ENCODE assay signal across 23 cellular contexts in the genomic region with DNA sequence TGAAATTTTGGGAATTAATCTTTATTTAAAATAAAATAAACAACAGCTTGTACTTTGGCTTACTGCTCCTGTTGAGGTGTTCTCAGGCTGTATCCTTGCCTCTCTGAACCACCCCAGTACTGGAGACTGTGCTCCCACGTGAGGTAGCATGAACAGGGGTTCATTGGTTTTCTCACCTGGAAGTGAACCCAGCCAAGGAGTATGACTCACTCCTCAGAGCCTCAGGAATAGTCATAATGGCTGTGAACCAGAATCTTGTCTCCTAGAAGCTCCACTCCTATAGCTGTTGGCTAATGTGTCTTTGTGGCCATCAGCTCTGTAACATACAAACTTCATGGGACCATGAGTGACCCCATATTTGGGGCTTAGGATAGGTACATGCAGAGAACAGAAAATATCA.
A peak's percentile ranks its signal among the peaks of the same experiment; 100 is the strongest.
DNase-seq lines count a peak whose midpoint lies in the region; ATAC-seq, FAIRE-seq and TF ChIP-seq lines count a peak whose summit lies in the region.
"Had no signal": no experiment of that assay in that cellular context is flagged by ENCODE, and none has a peak within 500 bp of the region (broad histone marks: within the 10 kb centered on the region; RNA-seq: fewer than 3 reads in every experiment).

No MANE protein-coding gene starts in this region.

- H3K9me3 ChIP-seq in A549: no peaks in the 10 kb centered on the region
- H3K9me3 ChIP-seq: BE2C had no signal

- 5% methylated on average over 1 of the region's 1 CpG for WGBS in A549 (ENCODE audit: missing lambda C conversion rate)

- no peak overlapping the region for H3K4me2 ChIP-seq in A549

- no peak overlapping the region for H3K27ac ChIP-seq in A549
- no peak overlapping the region for H3K27ac ChIP-seq in RWPE1

- FAIRE-seq in A549 (lab: Jason Lieb, UNC) (no peak), bronchial epithelial cell (lab: Jason Lieb, UNC) (no peak), RCC 7860 (lab: Jason Lieb, UNC) (no peak)
- FAIRE-seq: GM12878, GM19239, HTR-8/SVneo had no signal

- TF ChIP-seq RAD21 in A549 (conservative IDR thresholded peaks at IDR 0.05 in 1 of 2, IDR thresholded peaks at IDR 0.05 in 1 of 2): no peak

- TF ChIP-seq EP300 in A549 (IDR thresholded peaks at IDR 0.05): no peak

- CTCF ChIA-PET in A549 (lab: Yijun Ruan, JAX): interaction anchor here (1.1 kb wide), 1 partner anchor 444 kb away, joined by 4 read pairs; no protein-coding TSS in a partner anchor
- CTCF ChIA-PET in RWPE1 (lab: Yijun Ruan, JAX): no interaction called here

- POLR2A ChIA-PET in A549 (lab: Yijun Ruan, JAX): no interaction called here
- POLR2A ChIA-PET in RWPE1 (lab: Yijun Ruan, JAX; ENCODE audit: low non-redundant PET): no interaction called here

- no peak for TF ChIP-seq POLR2A in A549 (IDR thresholded peaks at IDR 0.05; ENCODE audit: low read length)

- H3K4me1 ChIP-seq in A549: no peaks in the 10 kb centered on the region
- H3K4me1 ChIP-seq: BE2C had no signal

- TF ChIP-seq CTCF in A549 (IDR thresholded peaks at IDR 0.05) (no peak), RWPE1 (conservative IDR thresholded peaks at IDR 0.05; ENCODE audit: low read depth) (no peak), bronchial epithelial cell (IDR thresholded peaks at IDR 0.05; ENCODE audit: insufficient read depth, low read length, severe bottlenecking) (no peak), foreskin fibroblast (IDR thresholded peaks at IDR 0.05; ENCODE audit: low read depth, low read length) (no peak)

- no peak overlapping the region for H3K4me3 ChIP-seq in A549
- H3K4me3 ChIP-seq in bronchial epithelial cell (ENCODE audit: low read depth, low read length): no peak overlapping the region
- no peak overlapping the region for H3K4me3 ChIP-seq in foreskin fibroblast (ENCODE audit: low read depth in 1 of 2, low read length in 2 of 2)
- H3K4me3 ChIP-seq: GM12878 had no signal

- no peaks in the 10 kb centered on the region for H3K27me3 ChIP-seq in bronchial epithelial cell (ENCODE audit: control insufficient read depth, insufficient read depth, low read length)
- H3K27me3 ChIP-seq: BE2C had no signal

- H3K36me3 ChIP-seq in bronchial epithelial cell (ENCODE audit: control insufficient read depth, insufficient read depth, low read length): no peaks in the 10 kb centered on the region
- H3K36me3 ChIP-seq: BE2C had no signal

- no peak for DNase-seq in A549 (ENCODE audit: low read depth in 1 of 2, low spot score in 1 of 2)
- DNase-seq in RWPE1 (ENCODE audit: low spot score): peak; percentile 7
- DNase-seq in bronchial epithelial cell (ENCODE audit: low read depth): peak; percentile 15
- DNase-seq in kidney tubule cell (ENCODE audit: low spot score): peak; percentile 15
- DNase-seq in RCC 7860 (ENCODE audit: low spot score): no peak
- no peak for DNase-seq in NCI-H2196 (lab: John Stamatoyannopoulos, UW; ENCODE audit: unreplicated experiment)
- DNase-seq in foreskin fibroblast: no peak
- DNase-seq: ACHN; BE2C; C1 segment of cervical spinal cord; CD4-positive, CD25-positive, alpha-beta regulatory T cell; CD8-positive, alpha-beta memory T cell; COR-L47; DMS 273 treated with DMSO at 0.1 percent for 48 hours; DMS53; DND-41; EL; GOT3; H7; IMR-90 had no signal

- ATAC-seq in A549: no peak
- ATAC-seq: GM12878 had no signal

TF ChIP-seq in A549, 52 proteins besides CTCF, POLR2A, EP300 and RAD21:
- TF ChIP-seq SREBF2 (IDR thresholded peaks at IDR 0.05): no peak
- TF ChIP-seq FOSL2 (IDR thresholded peaks at IDR 0.05): no peak
- peak; percentile 19; the same call in 1 of the 2 replicates for TF ChIP-seq FOSL2 (CRISPR knock-in tag; IDR thresholded peaks at IDR 0.05)
TF ChIP-seq in A549: peak in this region for 1.

Comparison
In these comparisons a context has a peak if more than half of its experiments do, and no peak if none do; other contexts are left out.
1. DNase-seq: peak in RWPE1 (single experiment), bronchial epithelial cell (single experiment) and kidney tubule cell (single experiment); none in A549 (0 of 2), RCC 7860 (single experiment), NCI-H2196 (single experiment) and foreskin fibroblast (0 of 2).